Comparison of ENCODE assay signal across 2 cellular contexts in the genomic region with DNA sequence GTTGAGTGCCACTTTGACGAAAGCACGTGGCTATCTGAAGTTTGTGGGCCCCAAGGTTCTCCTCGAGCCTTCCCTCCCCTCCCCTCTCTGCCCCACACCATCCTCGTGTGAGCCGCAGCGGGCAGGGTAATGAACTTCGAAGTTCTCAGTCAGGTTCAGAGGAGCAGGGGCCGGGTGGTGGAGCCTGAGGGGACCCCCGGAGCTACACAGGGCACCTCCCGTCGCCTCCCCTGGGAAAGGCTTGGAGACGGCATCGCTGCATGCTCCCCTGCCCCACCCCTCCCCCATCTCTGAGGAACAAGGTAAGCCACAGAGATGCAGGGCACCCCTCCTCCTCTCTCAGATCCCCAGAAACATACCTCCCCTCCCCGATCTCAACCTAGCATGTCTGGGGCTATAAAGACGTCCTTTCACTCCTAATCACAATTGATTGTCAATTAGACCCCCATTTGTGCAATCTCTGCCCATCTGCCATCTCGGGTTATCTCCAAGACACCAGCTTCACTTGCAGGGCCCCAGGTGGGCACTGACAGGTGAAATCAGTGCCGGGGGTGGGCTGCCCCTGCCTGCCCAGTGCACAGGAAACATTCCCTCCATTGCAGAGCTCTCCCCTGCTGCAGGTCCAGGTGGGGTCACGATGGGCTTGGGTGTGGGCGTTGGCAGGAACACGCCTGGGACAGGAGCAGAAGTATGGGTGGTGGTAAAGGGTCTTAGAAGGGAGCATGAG.
TF ChIP-seq lines count a peak whose summit lies in the region.

No MANE protein-coding gene starts in this region.

TF ChIP-seq in SK-N-SH, 30 proteins besides CTCF, POLR2A, EP300 and RAD21:
- TF ChIP-seq CHD2 (IDR thresholded peaks at IDR 0.05; ENCODE audit: low read length, partially characterized antibody) (no peak), NRF1 (IDR thresholded peaks at IDR 0.05; ENCODE audit: low read depth, low read length) (no peak), TCF12 (IDR thresholded peaks at IDR 0.05) (no peak), RXRA (IDR thresholded peaks at IDR 0.05; ENCODE audit: borderline replicate concordance, low read depth) (no peak), MEF2A (IDR thresholded peaks at IDR 0.05; ENCODE audit: borderline replicate concordance, low read depth) (no peak), SMC3 (IDR thresholded peaks at IDR 0.05; ENCODE audit: low read depth, low read length) (no peak), GATA2 (CRISPR knock-in tag; IDR thresholded peaks at IDR 0.05) (no peak), FOXJ3 (CRISPR knock-in tag; IDR thresholded peaks at IDR 0.05) (no peak), RCOR1 (IDR thresholded peaks at IDR 0.05; ENCODE audit: low read length) (no peak), SIN3A (IDR thresholded peaks at IDR 0.05; ENCODE audit: borderline replicate concordance, low read depth, low read length) (no peak), NFIC (IDR thresholded peaks at IDR 0.05; ENCODE audit: borderline replicate concordance) (no peak), EZH2phosphoT487 (IDR thresholded peaks at IDR 0.05; ENCODE audit: borderline replicate concordance, low read depth) (no peak), TAF1 (IDR thresholded peaks at IDR 0.05; ENCODE audit: borderline replicate concordance, low read depth, low read length) (no peak), YY1 (IDR thresholded peaks at IDR 0.05; ENCODE audit: low read depth) (no peak)
- TF ChIP-seq, protein P1, sequence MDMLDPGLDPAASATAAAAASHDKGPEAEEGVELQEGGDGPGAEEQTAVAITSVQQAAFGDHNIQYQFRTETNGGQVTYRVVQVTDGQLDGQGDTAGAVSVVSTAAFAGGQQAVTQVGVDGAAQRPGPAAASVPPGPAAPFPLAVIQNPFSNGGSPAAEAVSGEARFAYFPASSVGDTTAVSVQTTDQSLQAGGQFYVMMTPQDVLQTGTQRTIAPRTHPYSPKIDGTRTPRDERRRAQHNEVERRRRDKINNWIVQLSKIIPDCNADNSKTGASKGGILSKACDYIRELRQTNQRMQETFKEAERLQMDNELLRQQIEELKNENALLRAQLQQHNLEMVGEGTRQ (IDR thresholded peaks at IDR 0.05; ENCODE audit: borderline replicate concordance, low read depth, low read length): no peak
- TF ChIP-seq, protein P2, sequence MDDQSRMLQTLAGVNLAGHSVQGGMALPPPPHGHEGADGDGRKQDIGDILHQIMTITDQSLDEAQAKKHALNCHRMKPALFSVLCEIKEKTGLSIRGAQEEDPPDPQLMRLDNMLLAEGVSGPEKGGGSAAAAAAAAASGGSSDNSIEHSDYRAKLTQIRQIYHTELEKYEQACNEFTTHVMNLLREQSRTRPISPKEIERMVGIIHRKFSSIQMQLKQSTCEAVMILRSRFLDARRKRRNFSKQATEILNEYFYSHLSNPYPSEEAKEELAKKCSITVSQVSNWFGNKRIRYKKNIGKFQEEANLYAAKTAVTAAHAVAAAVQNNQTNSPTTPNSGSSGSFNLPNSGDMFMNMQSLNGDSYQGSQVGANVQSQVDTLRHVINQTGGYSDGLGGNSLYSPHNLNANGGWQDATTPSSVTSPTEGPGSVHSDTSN (IDR thresholded peaks at IDR 0.05): no peak
- TF ChIP-seq, protein P3, sequence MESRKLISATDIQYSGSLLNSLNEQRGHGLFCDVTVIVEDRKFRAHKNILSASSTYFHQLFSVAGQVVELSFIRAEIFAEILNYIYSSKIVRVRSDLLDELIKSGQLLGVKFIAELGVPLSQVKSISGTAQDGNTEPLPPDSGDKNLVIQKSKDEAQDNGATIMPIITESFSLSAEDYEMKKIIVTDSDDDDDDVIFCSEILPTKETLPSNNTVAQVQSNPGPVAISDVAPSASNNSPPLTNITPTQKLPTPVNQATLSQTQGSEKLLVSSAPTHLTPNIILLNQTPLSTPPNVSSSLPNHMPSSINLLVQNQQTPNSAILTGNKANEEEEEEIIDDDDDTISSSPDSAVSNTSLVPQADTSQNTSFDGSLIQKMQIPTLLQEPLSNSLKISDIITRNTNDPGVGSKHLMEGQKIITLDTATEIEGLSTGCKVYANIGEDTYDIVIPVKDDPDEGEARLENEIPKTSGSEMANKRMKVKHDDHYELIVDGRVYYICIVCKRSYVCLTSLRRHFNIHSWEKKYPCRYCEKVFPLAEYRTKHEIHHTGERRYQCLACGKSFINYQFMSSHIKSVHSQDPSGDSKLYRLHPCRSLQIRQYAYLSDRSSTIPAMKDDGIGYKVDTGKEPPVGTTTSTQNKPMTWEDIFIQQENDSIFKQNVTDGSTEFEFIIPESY (IDR thresholded peaks at IDR 0.05; ENCODE audit: borderline replicate concordance, low read depth): no peak
- TF ChIP-seq, protein P4, sequence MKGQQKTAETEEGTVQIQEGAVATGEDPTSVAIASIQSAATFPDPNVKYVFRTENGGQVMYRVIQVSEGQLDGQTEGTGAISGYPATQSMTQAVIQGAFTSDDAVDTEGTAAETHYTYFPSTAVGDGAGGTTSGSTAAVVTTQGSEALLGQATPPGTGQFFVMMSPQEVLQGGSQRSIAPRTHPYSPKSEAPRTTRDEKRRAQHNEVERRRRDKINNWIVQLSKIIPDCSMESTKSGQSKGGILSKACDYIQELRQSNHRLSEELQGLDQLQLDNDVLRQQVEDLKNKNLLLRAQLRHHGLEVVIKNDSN (IDR thresholded peaks at IDR 0.05; ENCODE audit: borderline replicate concordance, low read depth): no peak
- TF ChIP-seq, protein P5, sequence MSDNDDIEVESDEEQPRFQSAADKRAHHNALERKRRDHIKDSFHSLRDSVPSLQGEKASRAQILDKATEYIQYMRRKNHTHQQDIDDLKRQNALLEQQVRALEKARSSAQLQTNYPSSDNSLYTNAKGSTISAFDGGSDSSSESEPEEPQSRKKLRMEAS (IDR thresholded peaks at IDR 0.05; ENCODE audit: low read depth): no peak
- TF ChIP-seq, protein P6, sequence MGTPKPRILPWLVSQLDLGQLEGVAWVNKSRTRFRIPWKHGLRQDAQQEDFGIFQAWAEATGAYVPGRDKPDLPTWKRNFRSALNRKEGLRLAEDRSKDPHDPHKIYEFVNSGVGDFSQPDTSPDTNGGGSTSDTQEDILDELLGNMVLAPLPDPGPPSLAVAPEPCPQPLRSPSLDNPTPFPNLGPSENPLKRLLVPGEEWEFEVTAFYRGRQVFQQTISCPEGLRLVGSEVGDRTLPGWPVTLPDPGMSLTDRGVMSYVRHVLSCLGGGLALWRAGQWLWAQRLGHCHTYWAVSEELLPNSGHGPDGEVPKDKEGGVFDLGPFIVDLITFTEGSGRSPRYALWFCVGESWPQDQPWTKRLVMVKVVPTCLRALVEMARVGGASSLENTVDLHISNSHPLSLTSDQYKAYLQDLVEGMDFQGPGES (IDR thresholded peaks at IDR 0.05; ENCODE audit: low read depth, low read length): no peak

TF ChIP-seq in SK-N-SH treated with all-trans-retinoic acid at 6 μM for 48 hours, 23 proteins besides CTCF, POLR2A, EP300 and RAD21:
- TF ChIP-seq ISL1 (CRISPR knock-in tag; IDR thresholded peaks at IDR 0.05) (no peak), ZNF565 (CRISPR knock-in tag; conservative IDR thresholded peaks at IDR 0.05; ENCODE audit: low read depth) (no peak), TCF4 (CRISPR knock-in tag; IDR thresholded peaks at IDR 0.05; ENCODE audit: borderline replicate concordance) (no peak), ESRRG (CRISPR knock-in tag; IDR thresholded peaks at IDR 0.05) (no peak), OSR1 (CRISPR knock-in tag; IDR thresholded peaks at IDR 0.05) (no peak), TOX (CRISPR knock-in tag; IDR thresholded peaks at IDR 0.05; ENCODE audit: borderline replicate concordance) (no peak), BACH2 (CRISPR knock-in tag; IDR thresholded peaks at IDR 0.05; ENCODE audit: borderline replicate concordance) (no peak), ZNF8 (CRISPR knock-in tag; IDR thresholded peaks at IDR 0.05) (no peak), ZFP30 (CRISPR knock-in tag; IDR thresholded peaks at IDR 0.05) (no peak), ZNF70 (CRISPR knock-in tag; IDR thresholded peaks at IDR 0.05) (no peak), PPARA (CRISPR knock-in tag; IDR thresholded peaks at IDR 0.05; ENCODE audit: borderline replicate concordance) (no peak), GLIS3 (CRISPR knock-in tag; IDR thresholded peaks at IDR 0.05) (no peak), ZC3H10 (CRISPR knock-in tag; IDR thresholded peaks at IDR 0.05) (no peak), ARNTL (CRISPR knock-in tag; IDR thresholded peaks at IDR 0.05; ENCODE audit: borderline replicate concordance, low read depth) (no peak)
- TF ChIP-seq, protein P7, sequence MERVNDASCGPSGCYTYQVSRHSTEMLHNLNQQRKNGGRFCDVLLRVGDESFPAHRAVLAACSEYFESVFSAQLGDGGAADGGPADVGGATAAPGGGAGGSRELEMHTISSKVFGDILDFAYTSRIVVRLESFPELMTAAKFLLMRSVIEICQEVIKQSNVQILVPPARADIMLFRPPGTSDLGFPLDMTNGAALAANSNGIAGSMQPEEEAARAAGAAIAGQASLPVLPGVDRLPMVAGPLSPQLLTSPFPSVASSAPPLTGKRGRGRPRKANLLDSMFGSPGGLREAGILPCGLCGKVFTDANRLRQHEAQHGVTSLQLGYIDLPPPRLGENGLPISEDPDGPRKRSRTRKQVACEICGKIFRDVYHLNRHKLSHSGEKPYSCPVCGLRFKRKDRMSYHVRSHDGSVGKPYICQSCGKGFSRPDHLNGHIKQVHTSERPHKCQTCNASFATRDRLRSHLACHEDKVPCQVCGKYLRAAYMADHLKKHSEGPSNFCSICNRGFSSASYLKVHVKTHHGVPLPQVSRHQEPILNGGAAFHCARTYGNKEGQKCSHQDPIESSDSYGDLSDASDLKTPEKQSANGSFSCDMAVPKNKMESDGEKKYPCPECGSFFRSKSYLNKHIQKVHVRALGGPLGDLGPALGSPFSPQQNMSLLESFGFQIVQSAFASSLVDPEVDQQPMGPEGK (CRISPR knock-in tag; IDR thresholded peaks at IDR 0.05; ENCODE audit: borderline replicate concordance): no peak
- TF ChIP-seq, protein P8, sequence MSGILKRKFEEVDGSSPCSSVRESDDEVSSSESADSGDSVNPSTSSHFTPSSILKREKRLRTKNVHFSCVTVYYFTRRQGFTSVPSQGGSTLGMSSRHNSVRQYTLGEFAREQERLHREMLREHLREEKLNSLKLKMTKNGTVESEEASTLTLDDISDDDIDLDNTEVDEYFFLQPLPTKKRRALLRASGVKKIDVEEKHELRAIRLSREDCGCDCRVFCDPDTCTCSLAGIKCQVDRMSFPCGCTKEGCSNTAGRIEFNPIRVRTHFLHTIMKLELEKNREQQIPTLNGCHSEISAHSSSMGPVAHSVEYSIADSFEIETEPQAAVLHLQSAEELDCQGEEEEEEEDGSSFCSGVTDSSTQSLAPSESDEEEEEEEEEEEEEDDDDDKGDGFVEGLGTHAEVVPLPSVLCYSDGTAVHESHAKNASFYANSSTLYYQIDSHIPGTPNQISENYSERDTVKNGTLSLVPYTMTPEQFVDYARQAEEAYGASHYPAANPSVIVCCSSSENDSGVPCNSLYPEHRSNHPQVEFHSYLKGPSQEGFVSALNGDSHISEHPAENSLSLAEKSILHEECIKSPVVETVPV (CRISPR knock-in tag; IDR thresholded peaks at IDR 0.05): no peak
- TF ChIP-seq, protein P9, sequence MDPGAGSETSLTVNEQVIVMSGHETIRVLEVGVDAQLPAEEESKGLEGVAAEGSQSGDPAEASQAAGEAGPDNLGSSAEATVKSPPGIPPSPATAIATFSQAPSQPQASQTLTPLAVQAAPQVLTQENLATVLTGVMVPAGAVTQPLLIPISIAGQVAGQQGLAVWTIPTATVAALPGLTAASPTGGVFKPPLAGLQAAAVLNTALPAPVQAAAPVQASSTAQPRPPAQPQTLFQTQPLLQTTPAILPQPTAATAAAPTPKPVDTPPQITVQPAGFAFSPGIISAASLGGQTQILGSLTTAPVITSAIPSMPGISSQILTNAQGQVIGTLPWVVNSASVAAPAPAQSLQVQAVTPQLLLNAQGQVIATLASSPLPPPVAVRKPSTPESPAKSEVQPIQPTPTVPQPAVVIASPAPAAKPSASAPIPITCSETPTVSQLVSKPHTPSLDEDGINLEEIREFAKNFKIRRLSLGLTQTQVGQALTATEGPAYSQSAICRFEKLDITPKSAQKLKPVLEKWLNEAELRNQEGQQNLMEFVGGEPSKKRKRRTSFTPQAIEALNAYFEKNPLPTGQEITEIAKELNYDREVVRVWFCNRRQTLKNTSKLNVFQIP (CRISPR knock-in tag; IDR thresholded peaks at IDR 0.05; ENCODE audit: borderline replicate concordance, low read depth): no peak
- TF ChIP-seq, protein P10, sequence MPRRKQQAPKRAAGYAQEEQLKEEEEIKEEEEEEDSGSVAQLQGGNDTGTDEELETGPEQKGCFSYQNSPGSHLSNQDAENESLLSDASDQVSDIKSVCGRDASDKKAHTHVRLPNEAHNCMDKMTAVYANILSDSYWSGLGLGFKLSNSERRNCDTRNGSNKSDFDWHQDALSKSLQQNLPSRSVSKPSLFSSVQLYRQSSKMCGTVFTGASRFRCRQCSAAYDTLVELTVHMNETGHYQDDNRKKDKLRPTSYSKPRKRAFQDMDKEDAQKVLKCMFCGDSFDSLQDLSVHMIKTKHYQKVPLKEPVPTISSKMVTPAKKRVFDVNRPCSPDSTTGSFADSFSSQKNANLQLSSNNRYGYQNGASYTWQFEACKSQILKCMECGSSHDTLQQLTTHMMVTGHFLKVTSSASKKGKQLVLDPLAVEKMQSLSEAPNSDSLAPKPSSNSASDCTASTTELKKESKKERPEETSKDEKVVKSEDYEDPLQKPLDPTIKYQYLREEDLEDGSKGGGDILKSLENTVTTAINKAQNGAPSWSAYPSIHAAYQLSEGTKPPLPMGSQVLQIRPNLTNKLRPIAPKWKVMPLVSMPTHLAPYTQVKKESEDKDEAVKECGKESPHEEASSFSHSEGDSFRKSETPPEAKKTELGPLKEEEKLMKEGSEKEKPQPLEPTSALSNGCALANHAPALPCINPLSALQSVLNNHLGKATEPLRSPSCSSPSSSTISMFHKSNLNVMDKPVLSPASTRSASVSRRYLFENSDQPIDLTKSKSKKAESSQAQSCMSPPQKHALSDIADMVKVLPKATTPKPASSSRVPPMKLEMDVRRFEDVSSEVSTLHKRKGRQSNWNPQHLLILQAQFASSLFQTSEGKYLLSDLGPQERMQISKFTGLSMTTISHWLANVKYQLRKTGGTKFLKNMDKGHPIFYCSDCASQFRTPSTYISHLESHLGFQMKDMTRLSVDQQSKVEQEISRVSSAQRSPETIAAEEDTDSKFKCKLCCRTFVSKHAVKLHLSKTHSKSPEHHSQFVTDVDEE (CRISPR knock-in tag; IDR thresholded peaks at IDR 0.05): no peak
